8 cellular contexts compared by ENCODE assay signal in the genomic region with DNA sequence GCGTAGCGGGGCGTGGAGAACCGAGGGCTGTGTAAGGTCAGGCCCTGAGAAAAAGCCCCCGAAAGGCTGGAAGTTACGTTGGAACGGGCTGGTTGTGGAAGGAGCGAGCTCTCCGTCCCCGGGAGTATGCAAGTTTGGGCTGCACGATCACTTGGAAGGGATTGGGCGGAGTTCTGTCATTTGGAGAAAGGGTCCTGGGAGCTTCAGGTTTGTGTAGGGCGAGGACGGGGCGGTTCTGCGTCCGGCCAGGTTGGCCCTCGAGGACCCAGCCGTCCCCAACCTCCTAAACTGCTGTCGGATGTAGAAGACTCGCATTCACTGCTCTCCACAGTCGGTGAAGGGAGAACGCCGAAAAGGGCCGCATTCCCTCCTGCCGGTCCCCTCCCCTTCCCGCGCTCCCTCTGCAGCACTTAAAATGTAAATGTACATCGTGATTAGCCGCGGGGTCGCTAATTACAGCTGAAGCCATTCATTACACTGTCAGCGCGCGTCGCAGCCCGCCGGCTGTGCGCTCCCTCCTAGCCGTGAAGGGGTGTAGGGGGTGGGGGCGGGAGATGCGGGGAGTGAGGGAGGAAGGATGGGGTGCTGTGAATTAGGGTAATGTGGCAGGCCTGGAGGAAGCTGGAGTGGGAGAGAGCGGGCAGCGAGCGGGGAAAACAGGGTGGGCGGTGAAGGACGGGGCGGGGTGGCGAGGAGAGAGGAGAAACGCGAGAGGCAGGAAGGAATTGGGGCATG. TPM values are rescaled to one million over a fixed set of nuclear protein-coding genes. Genes with fewer than 3 reads are reported as not detected.
DNase-seq lines count a peak whose midpoint lies in the region; ATAC-seq and TF ChIP-seq lines count a peak whose summit lies in the region.

No MANE protein-coding gene starts in this region.

- peak overlapping the region; percentile 94 for H3K4me3 Mint-ChIP-seq in endothelial cell (ENCODE audit: unreplicated experiment)
- H3K4me3 Mint-ChIP-seq in nephron progenitor cell, result peak overlapping the region; percentile 75

- TF ChIP-seq CTCF in AG09309 (IDR thresholded peaks at IDR 0.05; ENCODE audit: control insufficient read depth, insufficient read depth, low read depth, low read length, missing control alignments) (no peak), endothelial cell (IDR thresholded peaks at IDR 0.05; ENCODE audit: unreplicated experiment) (no peak), nephron progenitor cell (IDR thresholded peaks at IDR 0.05) (no peak)

- H3K27me3 ChIP-seq in aorta (ENCODE audit: control insufficient read depth in 1 of 2, insufficient read depth in 2 of 2, low read length in 1 of 2), result no peaks in the 10 kb centered on the region

- H3K9me3 ChIP-seq in aorta (ENCODE audit: control insufficient read depth, low read length), result no peaks in the 10 kb centered on the region

- intact Hi-C loops in aorta (cut with DNase I), result loop anchor here (2.0 to 10.0 kb wide), 3 partner anchors 36 to 324 kb away; a partner anchor contains a TSS

- H3K4me1 Mint-ChIP-seq in endothelial cell (ENCODE audit: unreplicated experiment) (peaks cover 54% of the 10 kb centered on the region), nephron progenitor cell (peaks cover 41% of the 10 kb centered on the region)

- H3K9me3 Mint-ChIP-seq in endothelial cell (ENCODE audit: unreplicated experiment), result no peaks in the 10 kb centered on the region
- H3K9me3 Mint-ChIP-seq in nephron progenitor cell, result no peaks in the 10 kb centered on the region

- peak overlapping the region; percentile 82 for H3K27ac Mint-ChIP-seq in endothelial cell (ENCODE audit: unreplicated experiment)
- no peak overlapping the region for H3K27ac Mint-ChIP-seq in nephron progenitor cell

- 3% methylated on average over 51 of the region's 51 CpGs for WGBS in aorta, 2 donors

- peaks cover 15% of the 10 kb centered on the region for H3K27me3 Mint-ChIP-seq in endothelial cell (ENCODE audit: unreplicated experiment)
- H3K27me3 Mint-ChIP-seq in nephron progenitor cell (ENCODE audit: low read depth, poor library complexity), result peaks cover 94% of the 10 kb centered on the region

- H3K4me1 ChIP-seq in aorta (ENCODE audit: control insufficient read depth in 1 of 2, insufficient read depth in 2 of 2, low read length in 2 of 2), result no peaks in the 10 kb centered on the region

- no peaks in the 10 kb centered on the region for H3K36me3 ChIP-seq in aorta (ENCODE audit: control insufficient read depth in 1 of 2, insufficient read depth in 2 of 2, low read length in 1 of 2)

- DNase-seq in AG09309 (ENCODE audit: low read depth) (no peak), NCI-H1436 treated with DMSO at 0.1 percent for 48 hours (lab: John Stamatoyannopoulos, UW) (peak; percentile 27), endothelial cell (ENCODE audit: low spot score) (no peak), nephron progenitor cell (peak; percentile 38), aorta (no peak), NCI-H526 treated with DMSO at 0.1 percent for 48 hours (lab: John Stamatoyannopoulos, UW) (no peak)
- no peak for DNase-seq in stimulated activated CD4-positive, alpha-beta T cell treated with anti-CD3 and anti-CD28 coated beads, Interleukin-4, amount 100 ng/mL, for 1 hour

- H3K4me3 ChIP-seq in AG09309 (ENCODE audit: control insufficient read depth, low read depth, low read length) (peak overlapping the region; percentile 58), aorta (ENCODE audit: low read length in 2 of 2) (peak overlapping the region in 1 of 2 donors; percentile 57)

- no peak overlapping the region for H3K27ac ChIP-seq in aorta (ENCODE audit: low read depth in 1 of 2, low read length in 2 of 2)

- H3K36me3 Mint-ChIP-seq in endothelial cell (ENCODE audit: low read depth, unreplicated experiment) (peaks cover 4% of the 10 kb centered on the region), nephron progenitor cell (ENCODE audit: low read depth) (no peaks in the 10 kb centered on the region)

- no peak for ATAC-seq in aorta (ENCODE audit: low FRiP score)
- no peak for ATAC-seq in HG02623 (IDR thresholded peaks at IDR 0.05; ENCODE audit: unreplicated experiment)

RNA-seq across cellular contexts. Expression of a gene that starts 2.5 kb away (rescaled TPM):
- total RNA-seq in endothelial cell (ENCODE audit: unreplicated experiment), result 24.0 TPM
- 1 to 10 TPM; 3.6 to 5.8 TPM for total RNA-seq in aorta
- 1 to 10 TPM; 2.7 to 6.5 TPM for polyA plus RNA-seq in aorta

RNA-seq across cellular contexts. Expression of a gene that starts 21.2 kb away (rescaled TPM):
- total RNA-seq in endothelial cell (ENCODE audit: unreplicated experiment), result 182 TPM
- 10 to 100 TPM; 72.6 to 79.6 TPM for total RNA-seq in aorta
- 100 to 1,000 TPM; 128 to 222 TPM for polyA plus RNA-seq in aorta

RNA-seq across cellular contexts. Expression of a gene that starts 36.3 kb away (rescaled TPM):
- total RNA-seq in endothelial cell (ENCODE audit: unreplicated experiment), result 132 TPM
- total RNA-seq in aorta, result 1 to 10 TPM; 3.7 to 5.8 TPM
- 1 to 10 TPM in 1 of 2 donors, under 1 TPM in 1; 0.64 to 9.4 TPM for polyA plus RNA-seq in aorta

RNA-seq across cellular contexts. Expression of a gene that starts 52.4 kb away (rescaled TPM):
- total RNA-seq in endothelial cell (ENCODE audit: unreplicated experiment) (70.0 TPM), aorta (10 to 100 TPM; 64.7 to 88.4 TPM)
- polyA plus RNA-seq in aorta, result 10 to 100 TPM; 29.6 to 61.2 TPM

Comparison
In these comparisons a context has a peak if more than half of its experiments do, and no peak if none do; other contexts are left out.
1. DNase-seq: peak in NCI-H1436 treated with DMSO at 0.1 percent for 48 hours (single experiment) and nephron progenitor cell (single experiment); none in AG09309 (single experiment), endothelial cell (single experiment), aorta (0 of 2), stimulated activated CD4-positive, alpha-beta T cell treated with anti-CD3 and anti-CD28 coated beads, Interleukin-4, amount 100 ng/mL, for 1 hour (single experiment) and NCI-H526 treated with DMSO at 0.1 percent for 48 hours (single experiment).
2. RNA of a gene that starts 36.3 kb away (total RNA-seq): 132 TPM in endothelial cell (single experiment); 3.7 to 5.8 TPM in aorta; every median in the first group is over 10 times any median in the second.